ENCODE assay signal across 14 cellular contexts in genomic region chr1:54137532-54138061, GRCh38. TPM values are rescaled to one million over a fixed set of nuclear protein-coding genes. Genes with fewer than 3 reads are reported as not detected.
DNase-seq lines count a peak whose midpoint lies in the region; ATAC-seq and TF ChIP-seq lines count a peak whose summit lies in the region.
"Had no signal": no experiment of that assay in that cellular context is flagged by ENCODE, and none has a peak within 500 bp of the region (broad histone marks: within the 10 kb centered on the region; RNA-seq: fewer than 3 reads in every experiment).

No MANE protein-coding gene starts in this region.

- in situ Hi-C loops in KBM-7 (cut with MboI; ENCODE audit: low pct_unique_long_range_greater_than_20kb, low sequenced_read_pairs): no loop called here
- in situ Hi-C loops in astrocyte of the cerebellum (cut with HindIII; ENCODE audit: low sequenced_read_pairs): no loop called here

- peaks cover 0 to 28% (median 6%) of the 10 kb centered on the region in 6 donors for H3K4me1 ChIP-seq in spleen

- TF ChIP-seq CTCF in astrocyte of the cerebellum (IDR thresholded peaks at IDR 0.05; ENCODE audit: low read depth, low read length, missing control alignments): no peak
- no peak for TF ChIP-seq CTCF in spleen (IDR thresholded peaks at IDR 0.05 in 8 of 11, conservative IDR thresholded peaks at IDR 0.05 in 3 of 11)

- DNase-seq in KBM-7 (peak; percentile 61), astrocyte of the cerebellum (ENCODE audit: low read depth) (peak; percentile 31), kidney tubule cell (ENCODE audit: low spot score) (peak; percentile 71), spleen (no peak), 8988T (no peak)
- no peak for DNase-seq in activated CD4-positive, alpha-beta T cell treated with anti-CD3 and anti-CD28 coated beads, Interleukin-2, amount 10 ng/mL, durations not matched to agents 24 days and 14 days
- DNase-seq: activated T-cell treated with anti-CD3 and anti-CD28 coated beads, Interleukin-2, amount 50 U/mL, for 4 hours; DMS153; mucosa of descending colon; stimulated activated CD4-positive, alpha-beta T cell treated with anti-CD3 and anti-CD28 coated beads, Interleukin-15, amount 100 ng/mL, for 24 hours; stimulated activated naive CD4-positive, alpha-beta T cell treated with Interleukin-2 at 50 U/mL for 16 hours had no signal

- no peaks in the 10 kb centered on the region for H3K36me3 Mint-ChIP-seq in activated CD4-positive, alpha-beta T cell treated with anti-CD3 and anti-CD28 coated beads, Interleukin-2, amount 10 ng/mL, durations not matched to agents 24 days and 14 days (ENCODE audit: low read depth)

- peak overlapping the region in 6 of 8 donors; percentile 39 to 65 (median 60) for H3K27ac ChIP-seq in spleen

- H3K27me3 ChIP-seq in spleen (replicated peaks in 1 of 7): no peaks in the 10 kb centered on the region

- no peaks in the 10 kb centered on the region for H3K36me3 ChIP-seq in spleen

- no peak overlapping the region for H3K4me3 ChIP-seq in astrocyte of the cerebellum (ENCODE audit: low read depth, low read length)
- no peak overlapping the region for H3K4me3 ChIP-seq in spleen
- H3K4me3 ChIP-seq: mucosa of descending colon had no signal

- no peak for ATAC-seq in HG02970 (IDR thresholded peaks at IDR 0.05; ENCODE audit: low FRiP score, unreplicated experiment)
- ATAC-seq: activated T-cell treated with anti-CD3 and anti-CD28 coated beads, Interleukin-2, amount 50 U/mL, for 4 hours; mucosa of descending colon had no signal

- no peaks in the 10 kb centered on the region for H3K9me3 Mint-ChIP-seq in activated CD4-positive, alpha-beta T cell treated with anti-CD3 and anti-CD28 coated beads, Interleukin-2, amount 10 ng/mL, durations not matched to agents 24 days and 14 days
- H3K9me3 Mint-ChIP-seq: activated T-cell treated with anti-CD3 and anti-CD28 coated beads, Interleukin-2, amount 50 U/mL, for 4 hours had no signal

- intact Hi-C loops in spleen (cut with DNase I; ENCODE audit: low total_unique reads): no loop called here
- intact Hi-C loops in activated CD4-positive, alpha-beta T cell treated with anti-CD3 and anti-CD28 coated beads, Interleukin-2, amount 10 ng/mL, durations not matched to agents 24 days and 14 days (cut with micrococcal nuclease): no loop called here

- no peak for TF ChIP-seq POLR2A in spleen (IDR thresholded peaks at IDR 0.05)

- no peaks in the 10 kb centered on the region for H3K4me1 Mint-ChIP-seq in activated CD4-positive, alpha-beta T cell treated with anti-CD3 and anti-CD28 coated beads, Interleukin-2, amount 10 ng/mL, durations not matched to agents 24 days and 14 days

- H3K27ac Mint-ChIP-seq in activated CD4-positive, alpha-beta T cell treated with anti-CD3 and anti-CD28 coated beads, Interleukin-2, amount 10 ng/mL, durations not matched to agents 24 days and 14 days: no peak overlapping the region

- peaks cover 0 to 4% (median 0%) of the 10 kb centered on the region in 8 donors for H3K9me3 ChIP-seq in spleen
- H3K9me3 ChIP-seq: mucosa of descending colon had no signal

- H3K27me3 Mint-ChIP-seq in activated CD4-positive, alpha-beta T cell treated with anti-CD3 and anti-CD28 coated beads, Interleukin-2, amount 10 ng/mL, durations not matched to agents 24 days and 14 days: no peaks in the 10 kb centered on the region

- 22 to 43% (median 35%) methylated on average over 9 to 10 of the region's 10 CpGs for WGBS in spleen, 5 donors

- H3K4me3 Mint-ChIP-seq in activated CD4-positive, alpha-beta T cell treated with anti-CD3 and anti-CD28 coated beads, Interleukin-2, amount 10 ng/mL, durations not matched to agents 24 days and 14 days: no peak overlapping the region
- H3K4me3 Mint-ChIP-seq: activated T-cell treated with anti-CD3 and anti-CD28 coated beads, Interleukin-2, amount 50 U/mL, for 4 hours had no signal

RNA-seq across cellular contexts. Expression of gene CDCP2, which starts 15.2 kb away (rescaled TPM):
- 1 to 10 TPM in 2 of 7 donors, under 1 TPM in 5; 0.23 to 1.6 (median 0.85) TPM for total RNA-seq in spleen
- polyA plus RNA-seq in spleen: not detected
- not detected in 2 replicates for total RNA-seq in activated CD4-positive, alpha-beta T cell treated with anti-CD3 and anti-CD28 coated beads, Interleukin-2, amount 10 ng/mL, durations not matched to agents 24 days and 14 days
- total RNA-seq: activated T-cell treated with anti-CD3 and anti-CD28 coated beads, Interleukin-2, amount 50 U/mL, for 4 hours; glomerular endothelial cell; T-helper 2 cell treated with Interferon-gamma antibody and Interleukin-4, amounts not matched to agents 100 ng/mL and 5 ng/mL, for 36 hours had no signal

Comparison
In these comparisons a context has a peak if more than half of its experiments do, and no peak if none do; other contexts are left out.
1. DNase-seq: peak in KBM-7 (single experiment), astrocyte of the cerebellum (single experiment) and kidney tubule cell (single experiment); none in spleen (single experiment), 8988T (single experiment) and activated CD4-positive, alpha-beta T cell treated with anti-CD3 and anti-CD28 coated beads, Interleukin-2, amount 10 ng/mL, durations not matched to agents 24 days and 14 days (single experiment).